Comparison of ENCODE assay signal across 8 cellular contexts in the genomic region with DNA sequence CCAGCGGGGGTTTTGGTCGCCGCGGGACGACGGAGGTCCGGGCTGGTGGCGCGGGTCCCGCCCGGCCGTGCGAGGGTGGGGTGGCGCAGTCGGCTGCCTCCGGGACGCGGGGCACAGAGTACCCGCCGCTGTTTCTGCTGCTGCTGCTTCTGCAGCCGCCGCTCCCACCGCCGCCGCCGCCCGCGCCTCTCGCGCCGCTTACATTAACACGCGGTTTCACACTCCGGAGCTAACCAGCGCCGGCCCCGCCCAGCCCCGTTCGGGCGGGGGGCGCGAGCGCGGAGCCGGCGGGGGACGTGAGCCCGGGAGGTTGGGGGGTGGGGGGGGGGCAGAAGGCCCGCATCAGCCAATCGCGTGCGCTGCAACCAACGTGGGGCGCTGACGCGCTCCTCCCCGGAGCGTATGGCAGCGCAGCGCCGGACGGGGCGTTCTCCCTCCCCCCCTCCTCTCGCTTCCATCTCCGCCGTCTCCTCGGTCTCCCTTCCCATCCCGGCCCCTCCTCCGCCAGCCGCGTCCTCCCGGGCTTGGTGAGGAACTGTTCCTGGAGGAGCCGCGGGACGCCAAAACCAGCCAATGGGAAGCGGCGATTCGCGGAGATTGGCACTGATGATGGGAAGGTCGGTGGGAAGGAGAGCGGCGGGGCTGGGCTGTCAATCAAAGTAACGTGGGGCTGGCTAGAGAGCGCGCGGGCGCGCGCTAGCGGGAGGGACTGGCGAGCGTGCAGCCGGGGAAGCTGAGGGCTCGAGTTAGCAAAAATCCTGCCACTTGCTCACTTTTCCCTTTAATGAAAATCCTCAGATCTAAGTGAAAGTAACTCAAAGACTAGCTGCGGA. TPM values are rescaled to one million over a fixed set of nuclear protein-coding genes. Genes with fewer than 3 reads are reported as not detected.
DNase-seq lines count a peak whose midpoint lies in the region; ATAC-seq and TF ChIP-seq lines count a peak whose summit lies in the region.

A gene (minus strand): TSS at position 205 of the 833 bp plus-strand sequence. CDS start 1,307 bp downstream, outside the sequence.

- 0% methylated on average over 29 of the region's 95 CpGs for WGBS in mammary epithelial cell (ENCODE audit: low coverage, missing lambda C conversion rate)

- dilution Hi-C loops in mammary epithelial cell (cut with HindIII; ENCODE audit: low sequenced_read_pairs): loop anchor here (25.0 kb wide), 1 partner anchor 177 kb away; no protein-coding TSS in a partner anchor

- TF ChIP-seq POLR2A in gastrocnemius medialis (IDR thresholded peaks at IDR 0.05): peak; percentile 97 to 98

- peaks cover 41% of the 10 kb centered on the region for H3K79me2 ChIP-seq in mammary epithelial cell (ENCODE audit: insufficient read depth, low read length)

- H3K36me3 ChIP-seq in mammary epithelial cell (ENCODE audit: insufficient read depth, low read length) (no peaks in the 10 kb centered on the region), iPS-15b (ENCODE audit: control insufficient read depth, insufficient read depth, low read length) (peaks cover 6% of the 10 kb centered on the region), gastrocnemius medialis (no peaks in the 10 kb centered on the region)

- H3K9me3 ChIP-seq in mammary epithelial cell (replicated peaks; ENCODE audit: insufficient read depth, low read length): no peaks in the 10 kb centered on the region
- H3K9me3 ChIP-seq in iPS-15b (ENCODE audit: control insufficient read depth, insufficient read depth, low read length): no peaks in the 10 kb centered on the region
- H3K9me3 ChIP-seq in gastrocnemius medialis: no peaks in the 10 kb centered on the region

- H3K4me3 ChIP-seq in mammary epithelial cell (replicated peaks in 1 of 3; ENCODE audit: insufficient read depth in 1 of 3, low read depth in 2 of 3, low read length in 3 of 3): peak within 1 kb of the TSS; percentile 72 to 93 (median 88)
- peak within 1 kb of the TSS; percentile 76 for H3K4me3 ChIP-seq in iPS-15b (ENCODE audit: low read depth, low read length)
- H3K4me3 ChIP-seq in gastrocnemius medialis: peak within 1 kb of the TSS; percentile 74 to 92 (median 86)

- peak; percentile 85 for ATAC-seq in GM18498 (IDR thresholded peaks at IDR 0.05; ENCODE audit: unreplicated experiment)
- ATAC-seq in HG02970 (IDR thresholded peaks at IDR 0.05; ENCODE audit: low FRiP score, unreplicated experiment): peak; percentile 61
- peak; percentile 71 to 77 for ATAC-seq in gastrocnemius medialis

- H3K27me3 ChIP-seq in mammary epithelial cell (ENCODE audit: insufficient read depth, low read length) (no peaks in the 10 kb centered on the region), iPS-15b (ENCODE audit: control insufficient read depth, insufficient read depth, low read length) (peaks cover 10% of the 10 kb centered on the region), gastrocnemius medialis (no peaks in the 10 kb centered on the region)

- H2AFZ ChIP-seq in mammary epithelial cell (ENCODE audit: low read depth, low read length): peak within 1 kb of the TSS; percentile 78

- no peak for TF ChIP-seq CTCF in VCaP (conservative IDR thresholded peaks at IDR 0.05)
- no peak for TF ChIP-seq CTCF in mammary epithelial cell (conservative IDR thresholded peaks at IDR 0.05 in 1 of 2, IDR thresholded peaks at IDR 0.05 in 1 of 2; ENCODE audit: extremely low read depth in 1 of 2, insufficient read depth in 1 of 2, low read depth in 1 of 2, low read length in 2 of 2)
- TF ChIP-seq CTCF in gastrocnemius medialis (IDR thresholded peaks at IDR 0.05 in 4 of 5, conservative IDR thresholded peaks at IDR 0.05 in 1 of 5): no peak

- H3K9ac ChIP-seq in mammary epithelial cell (ENCODE audit: insufficient read depth, low read length) (peak within 1 kb of the TSS; percentile 78), iPS-15b (ENCODE audit: low read depth, low read length) (peak within 1 kb of the TSS; percentile 85)

- H3K4me1 ChIP-seq in mammary epithelial cell (ENCODE audit: insufficient read depth, low read length) (peaks cover 14% of the 10 kb centered on the region), iPS-15b (ENCODE audit: control insufficient read depth, insufficient read depth, low read length) (peaks cover 21% of the 10 kb centered on the region), gastrocnemius medialis (peaks cover 23 to 28% of the 10 kb centered on the region in 2 donors)

- no peaks in the 10 kb centered on the region for H4K20me1 ChIP-seq in mammary epithelial cell (ENCODE audit: insufficient read depth, low read length)

- DNase-seq in NCI-H1930 (lab: John Stamatoyannopoulos, UW) (peak; percentile 97), mammary epithelial cell (peak; percentile 100), gastrocnemius medialis (peak; percentile 99 to 100), GF-D8 (lab: John Stamatoyannopoulos, UW) (no peak)

- CTCF ChIA-PET in mammary epithelial cell (lab: Charles Lee; ENCODE audit: low non-redundant PET): no interaction called here

- in situ Hi-C loops in mammary epithelial cell (cut with MboI; ENCODE audit: low sequenced_read_pairs in 2 of 2): loop anchor here in 1 of 2 donors (10.0 kb wide), 1 partner anchor 165 kb away; no protein-coding TSS in a partner anchor
- in situ Hi-C loops in gastrocnemius medialis (cut with MboI; ENCODE audit: low sequenced_read_pairs in 4 of 4): no loop called here

- intact Hi-C loops in mammary epithelial cell (cut with micrococcal nuclease) (loop anchor here (1.0 to 10.0 kb wide), 9 partner anchors 131 to 1082 kb away; no protein-coding TSS in a partner anchor), gastrocnemius medialis (cut with DNase I; ENCODE audit: low total_unique reads) (loop anchor here (1.0 to 10.0 kb wide), 8 partner anchors 77 to 1625 kb away; no protein-coding TSS in a partner anchor)

- H3K27ac ChIP-seq in VCaP (peak within 1 kb of the TSS; percentile 64), mammary epithelial cell (ENCODE audit: insufficient read depth, low read depth, low read length) (peak within 1 kb of the TSS; percentile 75), gastrocnemius medialis (peak within 1 kb of the TSS; percentile 94 to 98 (median 96))

- peak within 1 kb of the TSS; percentile 95 for H3K4me2 ChIP-seq in mammary epithelial cell (ENCODE audit: insufficient read depth, low read depth, low read length)

- BruUV-seq in mammary epithelial cell (replicated peaks; lab: Mats Ljungman, UMichigan): no TSS peak

RNA-seq across cellular contexts. Expression of the gene that starts here (rescaled TPM):
- 10 to 100 TPM; 13.6 to 21.7 TPM for total RNA-seq in mammary epithelial cell
- 18.3 TPM for polyA plus RNA-seq in mammary epithelial cell
- polyA minus RNA-seq in mammary epithelial cell: 20.7 TPM
- total RNA-seq in gastrocnemius medialis: 100 to 1,000 TPM in 1 of 4 donors, 10 to 100 TPM in 3; 32.0 to 159 (median 55.4) TPM
